Comparison of ENCODE assay signal across 13 cellular contexts in the genomic region with DNA sequence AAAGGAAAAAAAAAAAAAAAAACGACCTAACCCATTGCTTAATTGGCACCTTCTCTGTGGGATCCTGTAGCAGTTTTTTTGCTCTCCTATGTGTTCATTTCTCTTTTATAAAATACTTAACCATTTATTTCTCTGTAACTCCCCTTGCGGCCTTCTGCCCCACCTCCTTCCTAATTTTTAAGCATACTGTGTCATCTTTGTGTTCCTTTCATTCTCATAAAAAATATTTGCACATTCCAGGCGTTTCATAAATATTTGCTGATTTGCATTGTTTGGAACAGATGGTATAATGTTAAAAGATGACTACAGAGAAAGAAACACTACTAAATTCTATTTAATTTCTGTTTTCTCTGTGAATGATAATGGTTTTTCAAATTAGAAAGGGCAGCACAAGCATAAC.
DNase-seq lines count a peak whose midpoint lies in the region; ATAC-seq and TF ChIP-seq lines count a peak whose summit lies in the region.
"Had no signal": no experiment of that assay in that cellular context is flagged by ENCODE, and none has a peak within 500 bp of the region (broad histone marks: within the 10 kb centered on the region; RNA-seq: fewer than 3 reads in every experiment).

No MANE protein-coding gene starts in this region.

- no peak overlapping the region for H3K27ac ChIP-seq in upper lobe of left lung
- H3K27ac ChIP-seq: A549 had no signal

- H3K27me3 ChIP-seq in upper lobe of left lung = no peaks in the 10 kb centered on the region

- no peak for ATAC-seq in upper lobe of left lung (ENCODE audit: low FRiP score in 2 of 2)
- ATAC-seq in effector memory CD8-positive, alpha-beta T cell (replicated peaks) = no peak
- ATAC-seq: A549 had no signal

- no peaks in the 10 kb centered on the region for H3K9me3 ChIP-seq in upper lobe of left lung
- H3K9me3 ChIP-seq: A549, HAP-1 had no signal

- no peak overlapping the region for H3K27ac Mint-ChIP-seq in effector memory CD8-positive, alpha-beta T cell
- H3K27ac Mint-ChIP-seq: CD4-positive, alpha-beta T cell had no signal

- no peak overlapping the region for H3K4me3 Mint-ChIP-seq in effector memory CD8-positive, alpha-beta T cell
- H3K4me3 Mint-ChIP-seq: CD4-positive, alpha-beta T cell had no signal

- H3K27me3 Mint-ChIP-seq in effector memory CD8-positive, alpha-beta T cell = no peaks in the 10 kb centered on the region
- H3K27me3 Mint-ChIP-seq: CD4-positive, alpha-beta T cell had no signal

- no peak for TF ChIP-seq POLR2A in upper lobe of left lung (IDR thresholded peaks at IDR 0.05)

- TF ChIP-seq EP300 in upper lobe of left lung (IDR thresholded peaks at IDR 0.05) = no peak

- peak; percentile 50 for DNase-seq in AG10803 (ENCODE audit: low read depth)
- DNase-seq in LHCN-M2 (ENCODE audit: low read depth) = peak; percentile 23
- DNase-seq in fibroblast of gingiva (ENCODE audit: low read depth) = peak; percentile 3
- no peak for DNase-seq in NCI-H748 treated with DMSO at 0.1 percent for 48 hours (lab: John Stamatoyannopoulos, UW)
- no peak for DNase-seq in upper lobe of left lung
- DNase-seq in effector memory CD8-positive, alpha-beta T cell = no peak
- DNase-seq in activated CD8-positive, alpha-beta memory T cell treated with anti-CD3 and anti-CD28 coated beads for 24 hours = no peak
- DNase-seq: C1 segment of cervical spinal cord; CD4-positive, alpha-beta T cell; DMS79; GOT3 had no signal

- 55 to 60% methylated on average over 3 of the region's 3 CpGs for WGBS in upper lobe of left lung, 2 donors

- no peak overlapping the region for H3K4me3 ChIP-seq in AG10803 (ENCODE audit: low read length)
- H3K4me3 ChIP-seq in upper lobe of left lung = no peak overlapping the region
- H3K4me3 ChIP-seq: A549, HAP-1 had no signal

- no peaks in the 10 kb centered on the region for H3K4me1 ChIP-seq in upper lobe of left lung
- H3K4me1 ChIP-seq: A549, HAP-1 had no signal

- H3K36me3 Mint-ChIP-seq in effector memory CD8-positive, alpha-beta T cell (ENCODE audit: insufficient read depth) = no peaks in the 10 kb centered on the region

- peaks cover 0 to 11% of the 10 kb centered on the region in 2 donors for H3K9me3 Mint-ChIP-seq in effector memory CD8-positive, alpha-beta T cell

- H3K36me3 ChIP-seq in upper lobe of left lung = no peaks in the 10 kb centered on the region
- H3K36me3 ChIP-seq: HAP-1 had no signal

- TF ChIP-seq CTCF in AG10803 (conservative IDR thresholded peaks at IDR 0.05; ENCODE audit: low read length) = no peak
- no peak for TF ChIP-seq CTCF in upper lobe of left lung (IDR thresholded peaks at IDR 0.05)

- no peaks in the 10 kb centered on the region for H3K4me1 Mint-ChIP-seq in effector memory CD8-positive, alpha-beta T cell (ENCODE audit: low read depth in 2 of 2)

Comparison
In these comparisons a context has a peak if more than half of its experiments do, and no peak if none do; other contexts are left out.
1. DNase-seq: peak in AG10803 (single experiment), LHCN-M2 (single experiment) and fibroblast of gingiva (single experiment); none in NCI-H748 treated with DMSO at 0.1 percent for 48 hours (single experiment), upper lobe of left lung (0 of 2), effector memory CD8-positive, alpha-beta T cell (0 of 3) and activated CD8-positive, alpha-beta memory T cell treated with anti-CD3 and anti-CD28 coated beads for 24 hours (single experiment).